Comparison of ENCODE assay signal across 17 cellular contexts in genomic region chr6:110885526-110885925, GRCh38. TPM values are rescaled to one million over a fixed set of nuclear protein-coding genes. Genes with fewer than 3 reads are reported as not detected.
DNase-seq lines count a peak whose midpoint lies in the region; ATAC-seq and TF ChIP-seq lines count a peak whose summit lies in the region.
"Had no signal": no experiment of that assay in that cellular context is flagged by ENCODE, and none has a peak within 500 bp of the region (broad histone marks: within the 10 kb centered on the region; RNA-seq: fewer than 3 reads in every experiment).

No MANE protein-coding gene starts in this region.

- H4K20me1 ChIP-seq in Loucy (ENCODE audit: insufficient read depth, low read length, poor library complexity, severe bottlenecking), result peaks cover 99% of the 10 kb centered on the region

- H3K36me3 ChIP-seq in Loucy (ENCODE audit: insufficient read depth, low read length), result peaks cover 35% of the 10 kb centered on the region
- H3K36me3 ChIP-seq: adrenal gland, thyroid gland had no signal

- peaks cover 70% of the 10 kb centered on the region for H3K4me1 ChIP-seq in Loucy (ENCODE audit: insufficient read depth, low read length, poor library complexity, severe bottlenecking)

- no peak for ATAC-seq in stimulated activated naive CD8-positive, alpha-beta T cell treated with anti-CD3 and anti-CD28 coated beads, Interleukin-15, Interleukin-2, amounts not matched to agents 100 U/mL and 50 U/mL, for 24 hours
- no peak for ATAC-seq in GM21717 (IDR thresholded peaks at IDR 0.05; ENCODE audit: unreplicated experiment)
- no peak for ATAC-seq in GM21723 (IDR thresholded peaks at IDR 0.05; ENCODE audit: unreplicated experiment)

- no peak for DNase-seq in stimulated activated naive CD8-positive, alpha-beta T cell treated with anti-CD3 and anti-CD28 coated beads, Interleukin-15, Interleukin-2, amounts not matched to agents 100 U/mL and 50 U/mL, for 24 hours
- DNase-seq in chondrocyte (ENCODE audit: low spot score) (no peak), endothelial cell (ENCODE audit: low spot score) (no peak)
- DNase-seq: adrenal gland; C1 segment of cervical spinal cord; DMS79; NCI-H1105; NCI-H774; Peyer's patch; stimulated activated CD4-positive, alpha-beta T cell treated with anti-CD3 and anti-CD28 coated beads, Interleukin-4, amount 100 ng/mL, for 1 hour; thyroid gland; WERI-Rb-1 had no signal

- no peak overlapping the region for H2AFZ ChIP-seq in Loucy (ENCODE audit: low read length)

- H3K9me3 Mint-ChIP-seq in stimulated activated naive CD8-positive, alpha-beta T cell treated with anti-CD3 and anti-CD28 coated beads, Interleukin-15, Interleukin-2, amounts not matched to agents 100 ng/mL and 50 ng/mL, for 24 hours, result no peaks in the 10 kb centered on the region
- no peaks in the 10 kb centered on the region for H3K9me3 Mint-ChIP-seq in chondrocyte (ENCODE audit: low read depth)
- H3K9me3 Mint-ChIP-seq in endothelial cell (ENCODE audit: unreplicated experiment), result no peaks in the 10 kb centered on the region
- H3K9me3 Mint-ChIP-seq: central memory CD8-positive, alpha-beta T cell had no signal

- no peaks in the 10 kb centered on the region for H3K27me3 Mint-ChIP-seq in stimulated activated naive CD8-positive, alpha-beta T cell treated with anti-CD3 and anti-CD28 coated beads, Interleukin-15, Interleukin-2, amounts not matched to agents 100 ng/mL and 50 ng/mL, for 24 hours
- H3K27me3 Mint-ChIP-seq in chondrocyte (ENCODE audit: low read depth) (no peaks in the 10 kb centered on the region), endothelial cell (ENCODE audit: unreplicated experiment) (no peaks in the 10 kb centered on the region)
- H3K27me3 Mint-ChIP-seq: central memory CD8-positive, alpha-beta T cell had no signal

- H3K9me3 ChIP-seq in Loucy (ENCODE audit: insufficient read depth, low read depth, low read length), result no peaks in the 10 kb centered on the region
- H3K9me3 ChIP-seq: adrenal gland, Peyer's patch, thyroid gland had no signal

- peaks cover 77% of the 10 kb centered on the region for H3K4me1 Mint-ChIP-seq in stimulated activated naive CD8-positive, alpha-beta T cell treated with anti-CD3 and anti-CD28 coated beads, Interleukin-15, Interleukin-2, amounts not matched to agents 100 ng/mL and 50 ng/mL, for 24 hours (ENCODE audit: low read depth)
- H3K4me1 Mint-ChIP-seq in chondrocyte (ENCODE audit: low read depth), result peaks cover 54% of the 10 kb centered on the region
- H3K4me1 Mint-ChIP-seq in endothelial cell (ENCODE audit: unreplicated experiment), result peaks cover 15% of the 10 kb centered on the region

- H3K4me3 ChIP-seq in Loucy (ENCODE audit: low read length, poor library complexity, severe bottlenecking), result peak overlapping the region; percentile 83
- H3K4me3 ChIP-seq: adrenal gland, Peyer's patch, thyroid gland had no signal

- peak overlapping the region; percentile 14 for H3K27ac Mint-ChIP-seq in stimulated activated naive CD8-positive, alpha-beta T cell treated with anti-CD3 and anti-CD28 coated beads, Interleukin-15, Interleukin-2, amounts not matched to agents 100 ng/mL and 50 ng/mL, for 24 hours
- H3K27ac Mint-ChIP-seq in chondrocyte (ENCODE audit: unreplicated experiment) (peak overlapping the region; percentile 36), endothelial cell (ENCODE audit: unreplicated experiment) (no peak overlapping the region)

- H3F3A ChIP-seq in Loucy (ENCODE audit: low read depth), result peaks cover 4% of the 10 kb centered on the region; the same call in 1 of the 2 replicates

- H3K4me2 ChIP-seq in Loucy (ENCODE audit: low read depth, low read length, poor library complexity, severe bottlenecking), result peak overlapping the region; percentile 94

- no peaks in the 10 kb centered on the region for H3K9me2 ChIP-seq in Loucy (replicated peaks; ENCODE audit: low read depth, low read length)

- peaks cover 46% of the 10 kb centered on the region for H3K36me3 Mint-ChIP-seq in stimulated activated naive CD8-positive, alpha-beta T cell treated with anti-CD3 and anti-CD28 coated beads, Interleukin-15, Interleukin-2, amounts not matched to agents 100 ng/mL and 50 ng/mL, for 24 hours (ENCODE audit: low read depth)
- H3K36me3 Mint-ChIP-seq in chondrocyte (ENCODE audit: low read depth) (peaks cover 3% of the 10 kb centered on the region), endothelial cell (ENCODE audit: low read depth, unreplicated experiment) (peaks cover 4% of the 10 kb centered on the region)

- no peak overlapping the region for H3K4me3 Mint-ChIP-seq in stimulated activated naive CD8-positive, alpha-beta T cell treated with anti-CD3 and anti-CD28 coated beads, Interleukin-15, Interleukin-2, amounts not matched to agents 100 ng/mL and 50 ng/mL, for 24 hours
- H3K4me3 Mint-ChIP-seq in chondrocyte (ENCODE audit: unreplicated experiment), result no peak overlapping the region
- no peak overlapping the region for H3K4me3 Mint-ChIP-seq in endothelial cell (ENCODE audit: unreplicated experiment)
- H3K4me3 Mint-ChIP-seq: central memory CD8-positive, alpha-beta T cell had no signal

- no peak overlapping the region for H3K9ac ChIP-seq in Loucy (ENCODE audit: low read depth, low read length, poor library complexity, severe bottlenecking)

- H3K27me3 ChIP-seq in Loucy (ENCODE audit: insufficient read depth, low read length, poor library complexity, severe bottlenecking), result no peaks in the 10 kb centered on the region
- H3K27me3 ChIP-seq: adrenal gland, Peyer's patch, thyroid gland had no signal

- no peak for TF ChIP-seq CTCF in Loucy (conservative IDR thresholded peaks at IDR 0.05; ENCODE audit: low read length)
- TF ChIP-seq CTCF in chondrocyte (IDR thresholded peaks at IDR 0.05), result no peak
- TF ChIP-seq CTCF in endothelial cell (IDR thresholded peaks at IDR 0.05; ENCODE audit: unreplicated experiment), result no peak

- H3K79me2 ChIP-seq in Loucy (ENCODE audit: insufficient read depth, low read length), result peaks cover 100% of the 10 kb centered on the region

RNA-seq across cellular contexts. Expression of gene AMD1, which starts 10.9 kb away (rescaled TPM):
- total RNA-seq in chondrocyte (31.1 to 47.0 TPM (median 32.7 TPM) in 3 replicates), endothelial cell (ENCODE audit: unreplicated experiment) (50.5 TPM)
